ENCODE assay signal across 21 cellular contexts in genomic region chr14:59690426-59690825, GRCh38.
"Had no signal": no experiment of that assay in that cellular context is flagged by ENCODE, and none has a peak within 500 bp of the region (broad histone marks: within the 10 kb centered on the region; RNA-seq: fewer than 3 reads in every experiment).

No MANE protein-coding gene starts in this region.

- H3K4me1 ChIP-seq: SJSA1 had no signal

- H3K4me3 Mint-ChIP-seq: IgD-negative memory B cell had no signal

- H3K27me3 ChIP-seq: SJSA1 had no signal

- ATAC-seq: K562 had no signal

- DNase-seq: Kasumi-1, MV-4-11, NCI-H1048, NCI-H1105, NCI-H1417, NCI-H1436 treated with DMSO at 0.1 percent for 48 hours, NCI-H1694, NCI-H187 treated with DMSO at 0.1 percent for 48 hours, NCI-H2029 treated with DMSO at 0.1 percent for 48 hours, NCI-H345, NCI-H524, NCI-H526 treated with DMSO at 0.1 percent for 48 hours, NCI-H774, Right ventricle myocardium superior, RPMI8226, SIG-M5 had no signal

- H3K27ac ChIP-seq: KMS-11, SJSA1, SK-N-MC had no signal

- H3K4me1 Mint-ChIP-seq: IgD-negative memory B cell had no signal

- H3K4me2 ChIP-seq: KMS-11 had no signal

- H3K36me3 ChIP-seq: SJSA1 had no signal

- H3K4me3 ChIP-seq: K562, SJSA1, SK-N-MC had no signal

- H3K9ac ChIP-seq: KMS-11 had no signal

- H3K36me3 Mint-ChIP-seq: IgD-negative memory B cell had no signal

- H3K9me3 ChIP-seq: SJSA1 had no signal

- H3K27ac Mint-ChIP-seq: IgD-negative memory B cell had no signal
